In the genomic region with DNA sequence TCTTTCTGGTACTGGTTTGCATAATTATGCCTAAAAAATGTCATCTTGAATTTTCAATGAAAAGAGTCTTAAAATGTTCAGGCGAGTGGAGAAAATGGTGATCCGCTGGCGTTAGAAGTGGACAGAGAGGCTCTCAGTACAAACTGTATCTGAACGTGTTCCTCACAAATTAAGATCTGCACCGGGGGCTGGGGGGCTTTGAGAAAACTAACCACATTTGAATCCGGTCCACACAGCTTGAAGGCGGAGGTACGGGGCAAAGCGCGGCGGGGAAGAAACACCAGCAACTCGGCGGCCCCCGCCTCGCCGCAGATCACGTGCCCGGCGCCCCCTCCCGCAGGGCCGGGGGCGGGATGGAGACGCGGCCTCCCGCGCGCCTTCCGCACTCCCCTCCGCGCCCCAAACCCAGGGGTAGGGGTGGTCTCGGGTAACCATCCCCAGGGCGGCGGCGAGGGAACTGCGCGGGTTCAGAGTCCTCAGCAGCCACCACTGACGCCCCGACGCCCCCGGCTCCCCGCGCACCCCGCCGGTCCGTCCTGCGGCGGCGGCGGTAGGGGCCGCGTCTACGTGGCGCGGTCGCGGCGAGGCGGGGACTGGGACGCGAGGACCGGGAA, we compare ENCODE assay signal across 8 cellular contexts. TPM values are rescaled to one million over a fixed set of nuclear protein-coding genes. Genes with fewer than 3 reads are reported as not detected.
DNase-seq lines count a peak whose midpoint lies in the region; ATAC-seq and TF ChIP-seq lines count a peak whose summit lies in the region.

No MANE protein-coding gene starts in this region.

- intact Hi-C loops in right cardiac atrium (cut with DNase I) = loop anchor here in 3 of 4 donors (5.0 to 10.0 kb wide), 3 partner anchors 45 to 58 kb away; no protein-coding TSS in a partner anchor

- peak overlapping the region; percentile 97 for H3K4me3 ChIP-seq in RWPE2 (ENCODE audit: severe bottlenecking)
- H3K4me3 ChIP-seq in adipocyte (ENCODE audit: low read length) = peak overlapping the region; percentile 89
- H3K4me3 ChIP-seq in right cardiac atrium (ENCODE audit: low read length) = peak overlapping the region; percentile 79
- peak overlapping the region; percentile 76 for H3K4me3 ChIP-seq in retinal pigment epithelial cell (ENCODE audit: low read length)

- under 1% methylated on average over 61 of the region's 61 CpGs for WGBS in right cardiac atrium

- DNase-seq in NCI-H1092 treated with DMSO at 0.1 percent for 48 hours (lab: John Stamatoyannopoulos, UW) (peak; percentile 28), NCI-H1092 (lab: John Stamatoyannopoulos, UW) (no peak), RWPE2 (ENCODE audit: low spot score) (no peak), adipocyte (ENCODE audit: low read depth) (peak; percentile 71), right cardiac atrium (peak in 2 of 3 donors; percentile 81 to 82), retinal pigment epithelial cell (ENCODE audit: low read depth) (no peak), amniotic stem cell (lab: John Stamatoyannopoulos, UW) (no peak)

- peaks cover 21% of the 10 kb centered on the region for H3K4me1 ChIP-seq in RWPE2 (ENCODE audit: insufficient read depth, poor library complexity, severe bottlenecking)
- peaks cover 28% of the 10 kb centered on the region for H3K4me1 ChIP-seq in adipocyte (ENCODE audit: control insufficient read depth, insufficient read depth, low read length)
- H3K4me1 ChIP-seq in right cardiac atrium (ENCODE audit: control insufficient read depth, insufficient read depth, low read length) = peaks cover 6% of the 10 kb centered on the region

- H3K27me3 ChIP-seq in RWPE2 (ENCODE audit: insufficient read depth, poor library complexity, severe bottlenecking) (no peaks in the 10 kb centered on the region), adipocyte (replicated peaks; ENCODE audit: control insufficient read depth, insufficient read depth, low read length) (no peaks in the 10 kb centered on the region), right cardiac atrium (ENCODE audit: control insufficient read depth, insufficient read depth) (no peaks in the 10 kb centered on the region)

- H3K9me3 ChIP-seq in RWPE2 (ENCODE audit: severe bottlenecking) = no peaks in the 10 kb centered on the region
- no peaks in the 10 kb centered on the region for H3K9me3 ChIP-seq in adipocyte (ENCODE audit: control insufficient read depth, low read length)
- no peaks in the 10 kb centered on the region for H3K9me3 ChIP-seq in right cardiac atrium (ENCODE audit: control insufficient read depth, low read length)

- H3K36me3 ChIP-seq in RWPE2 (ENCODE audit: low read depth) (peaks cover 14% of the 10 kb centered on the region), adipocyte (ENCODE audit: control insufficient read depth, insufficient read depth, low read length, severe bottlenecking) (peaks cover 12% of the 10 kb centered on the region)

- H3K27ac ChIP-seq in RWPE2 (ENCODE audit: poor library complexity, severe bottlenecking) = peak overlapping the region; percentile 62
- H3K27ac ChIP-seq in right cardiac atrium (ENCODE audit: low read length) = peak overlapping the region; percentile 84

- no peak for TF ChIP-seq CTCF in RWPE2 (IDR thresholded peaks at IDR 0.05; ENCODE audit: poor library complexity, severe bottlenecking)
- TF ChIP-seq CTCF in retinal pigment epithelial cell (conservative IDR thresholded peaks at IDR 0.05; ENCODE audit: low read depth, low read length) = no peak

- ATAC-seq in HG03060 (IDR thresholded peaks at IDR 0.05; ENCODE audit: low read depth, unreplicated experiment) = peak; percentile 5
- ATAC-seq in RWPE2 (ENCODE audit: low read depth) = peak; percentile 15
- ATAC-seq in right cardiac atrium = peak; percentile 38 to 47

- peak overlapping the region; percentile 90 for H3K9ac ChIP-seq in adipocyte (ENCODE audit: low read length)

RNA-seq across cellular contexts. Expression of gene LPIN2, which starts 0.5 kb away (rescaled TPM):
- total RNA-seq in right cardiac atrium = 10 to 100 TPM; 12.6 to 18.1 (median 14.2) TPM
- polyA plus RNA-seq in right cardiac atrium = 5.0 TPM

Comparison
In these comparisons a context has a peak if more than half of its experiments do, and no peak if none do; other contexts are left out.
1. DNase-seq: peak in NCI-H1092 treated with DMSO at 0.1 percent for 48 hours (single experiment), adipocyte (single experiment) and right cardiac atrium (2 of 3); none in NCI-H1092 (single experiment), RWPE2 (single experiment), retinal pigment epithelial cell (single experiment) and amniotic stem cell (single experiment).
2. Peak in every context shown above with its lines, with median percentiles within 50 percentile points of each other: ATAC-seq and H3K4me3 ChIP-seq.